Comparison of ENCODE assay signal across 11 cellular contexts in the genomic region with DNA sequence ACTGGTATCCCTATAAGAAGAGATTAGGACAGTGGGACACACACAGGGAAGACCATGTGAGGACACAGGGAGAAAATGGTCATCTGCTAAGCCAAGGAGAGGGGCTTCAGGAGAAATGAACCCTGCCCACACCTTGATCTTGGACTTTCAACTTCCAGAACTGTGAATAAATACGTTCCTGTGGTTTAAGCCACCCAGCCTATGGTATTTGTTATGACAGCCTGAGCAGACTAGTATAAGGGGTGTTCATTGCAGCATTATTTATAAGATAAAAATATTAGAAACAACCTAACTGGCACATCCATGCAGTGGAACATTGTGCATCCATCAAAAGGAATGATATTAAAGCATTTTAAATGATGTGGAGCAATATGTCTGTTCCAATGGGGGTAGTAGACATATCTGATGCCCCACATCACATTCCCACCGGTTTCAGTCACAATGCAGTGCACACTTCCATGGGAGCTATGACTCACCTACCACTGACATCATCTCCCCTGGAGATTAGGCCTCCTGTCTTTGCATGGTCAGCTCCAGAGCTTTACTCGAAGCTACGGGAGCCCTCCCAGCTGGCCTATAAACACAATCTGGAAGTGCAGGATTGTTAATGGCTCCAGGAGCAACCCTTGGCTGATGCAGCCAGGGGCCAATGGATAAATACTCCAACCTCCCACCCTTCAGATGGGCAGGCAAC. TPM values are rescaled to one million over a fixed set of nuclear protein-coding genes. Genes with fewer than 3 reads are reported as not detected.
DNase-seq lines count a peak whose midpoint lies in the region; ATAC-seq and TF ChIP-seq lines count a peak whose summit lies in the region.
"Had no signal": no experiment of that assay in that cellular context is flagged by ENCODE, and none has a peak within 500 bp of the region (broad histone marks: within the 10 kb centered on the region; RNA-seq: fewer than 3 reads in every experiment).

No MANE protein-coding gene starts in this region.

- DNase-seq in IMR-90 (peak; percentile 94), body of pancreas (peak; percentile 10 to 30 (median 22)), kidney tubule cell (ENCODE audit: low spot score) (peak; percentile 87), amygdala (lab: John Stamatoyannopoulos, UW) (no peak), CD14-positive monocyte (ENCODE audit: low spot score) (no peak), GM13977 (ENCODE audit: low spot score) (no peak)
- DNase-seq: DMS153, NCI-H2029 treated with DMSO at 0.1 percent for 48 hours had no signal

- H2AK9ac ChIP-seq in IMR-90 (replicated peaks; ENCODE audit: low read depth, low read length, poor library complexity): no peak overlapping the region

- no TSS peak for BruUV-seq in IMR-90 (replicated peaks; lab: Mats Ljungman, UMichigan)

- peak overlapping the region; percentile 72 for H2BK120ac ChIP-seq in IMR-90 (ENCODE audit: low read depth, low read length)

- peaks cover 8% of the 10 kb centered on the region for H3K4me1 Mint-ChIP-seq in CD14-positive monocyte

- peak overlapping the region in 1 of 2 experiments; percentile 12; a peak in 1 of 4 replicates for H4K8ac ChIP-seq in IMR-90 (ENCODE audit: low read depth in 2 of 2, low read length in 2 of 2)

- H3K4me1 ChIP-seq in BLaER1: peaks cover 38% of the 10 kb centered on the region
- peaks cover 10% of the 10 kb centered on the region for H3K4me1 ChIP-seq in IMR-90 (ENCODE audit: control insufficient read depth, insufficient read depth, low read length)
- no peaks in the 10 kb centered on the region for H3K4me1 ChIP-seq in body of pancreas

- in situ Hi-C loops in IMR-90 (cut with MboI; ENCODE audit: low sequenced_read_pairs) (no loop called here), GM13977 (cut with MboI; ENCODE audit: low pct_unique_long_range_greater_than_20kb, low sequenced_read_pairs, unreplicated experiment) (no loop called here)

- H3K36me3 ChIP-seq in BLaER1: no peaks in the 10 kb centered on the region
- no peaks in the 10 kb centered on the region for H3K36me3 ChIP-seq in IMR-90 (ENCODE audit: control insufficient read depth, insufficient read depth, low read length)
- H3K36me3 ChIP-seq in body of pancreas (replicated peaks in 1 of 2; ENCODE audit: insufficient read depth in 1 of 2, low read depth in 2 of 2): no peaks in the 10 kb centered on the region

- peak overlapping the region; percentile 43 for H2BK5ac ChIP-seq in IMR-90 (ENCODE audit: low read depth, low read length, poor library complexity, severe bottlenecking)

- TF ChIP-seq CTCF in IMR-90 (conservative IDR thresholded peaks at IDR 0.05; ENCODE audit: low read depth, low read length) (no peak), body of pancreas (IDR thresholded peaks at IDR 0.05) (no peak), CD14-positive monocyte (IDR thresholded peaks at IDR 0.05) (no peak), GM13977 (IDR thresholded peaks at IDR 0.05; ENCODE audit: extremely low read depth, insufficient read depth, missing control alignments) (no peak)

- H3K27me3 ChIP-seq in BLaER1 (no peaks in the 10 kb centered on the region), IMR-90 (ENCODE audit: control insufficient read depth, insufficient read depth, low read length) (no peaks in the 10 kb centered on the region), body of pancreas (no peaks in the 10 kb centered on the region)

- intact Hi-C loops in IMR-90 (cut with micrococcal nuclease) (no loop called here), body of pancreas (cut with DNase I) (no loop called here), CD14-positive monocyte (cut with micrococcal nuclease) (no loop called here)

- POLR2A ChIA-PET in IMR-90 (lab: Charles Lee; ENCODE audit: unreplicated experiment): no interaction called here

- dilution Hi-C loops in IMR-90 (cut with HindIII; ENCODE audit: low sequenced_read_pairs, unreplicated experiment): no loop called here

- no CpG with 5 or more reads among the region's 4 CpGs for WGBS in IMR-90 (ENCODE audit: extremely low coverage in 2 of 2, insufficient read length in 1 of 2), 2 experiments
- 43 to 60% methylated on average over 2 to 4 of the region's 4 CpGs for WGBS in body of pancreas, 2 donors

- peaks cover 3% of the 10 kb centered on the region; the same call in 1 of the 2 replicates for H3K9me1 ChIP-seq in IMR-90 (ENCODE audit: insufficient read depth, low read length)

- peak overlapping the region; percentile 77 for H2BK20ac ChIP-seq in IMR-90 (ENCODE audit: low read depth, low read length)

- H3K4ac ChIP-seq in IMR-90 (ENCODE audit: low read depth, low read length): peak overlapping the region; percentile 71

- no peak overlapping the region for H3K4me3 Mint-ChIP-seq in CD14-positive monocyte

- 0 out of 2 replicates have a peak overlapping the region, but pooled peaks have one; percentile 14 for H3K23ac ChIP-seq in IMR-90 (ENCODE audit: low read depth, low read length)

- H2BK15ac ChIP-seq in IMR-90 (ENCODE audit: low read depth, low read length): no peak overlapping the region

- H3K36me3 Mint-ChIP-seq in CD14-positive monocyte: no peaks in the 10 kb centered on the region

- H3K9ac ChIP-seq in BLaER1: no peak overlapping the region
- no peak overlapping the region for H3K9ac ChIP-seq in IMR-90 (ENCODE audit: low read depth, low read length)

- 0 out of 2 replicates have a peak overlapping the region, but pooled peaks have one; percentile 39 for H3K14ac ChIP-seq in IMR-90 (replicated peaks; ENCODE audit: low read depth, low read length)

- peak overlapping the region; percentile 59 for H2AFZ ChIP-seq in IMR-90 (replicated peaks; ENCODE audit: low read length, poor library complexity)

- no peak for TF ChIP-seq RAD21 in IMR-90 (IDR thresholded peaks at IDR 0.05; ENCODE audit: low read length)

- ATAC-seq in IMR-90 (ENCODE audit: low read depth) (peak; percentile 91), body of pancreas (peak; percentile 71), GM21576 (IDR thresholded peaks at IDR 0.05; ENCODE audit: unreplicated experiment) (no peak)
- ATAC-seq: esophagus mucosa had no signal

- peak overlapping the region; percentile 38; the same call in 1 of the 2 replicates for H4K91ac ChIP-seq in IMR-90 (ENCODE audit: insufficient read depth, low read depth, low read length)

- no peak overlapping the region for H3K27ac Mint-ChIP-seq in CD14-positive monocyte

- 0 out of 2 replicates have a peak overlapping the region, but pooled peaks have one; percentile 34 for H4K5ac ChIP-seq in IMR-90 (ENCODE audit: low read depth, low read length)

- CTCF ChIA-PET in IMR-90 (lab: Yijun Ruan, JAX): no interaction called here

- H3K79me1 ChIP-seq in IMR-90 (ENCODE audit: low read depth in 1 of 2, low read length in 2 of 2): no peaks in the 10 kb centered on the region

- H3K9me3 Mint-ChIP-seq in CD14-positive monocyte: peaks cover 1 to 8% (median 3%) of the 10 kb centered on the region in 7 donors

- no peak for TF ChIP-seq POLR2A in IMR-90 (IDR thresholded peaks at IDR 0.05; ENCODE audit: low read depth, low read length)
- TF ChIP-seq POLR2A in body of pancreas (IDR thresholded peaks at IDR 0.05): no peak

- H4K20me1 ChIP-seq in BLaER1 (no peaks in the 10 kb centered on the region), IMR-90 (ENCODE audit: insufficient read depth, low read length) (no peaks in the 10 kb centered on the region)

- H3K4me2 ChIP-seq in BLaER1 (peak overlapping the region; percentile 76), IMR-90 (ENCODE audit: low read depth, low read length) (peak overlapping the region; percentile 39; the same call in 1 of the 2 replicates)

- no peak overlapping the region; the same call in 1 of the 2 replicates for H3K56ac ChIP-seq in IMR-90 (ENCODE audit: extremely low read depth, insufficient read depth, low read length)

- peaks cover 18% of the 10 kb centered on the region for H3K9me3 ChIP-seq in BLaER1
- no peaks in the 10 kb centered on the region for H3K9me3 ChIP-seq in IMR-90 (ENCODE audit: control insufficient read depth, insufficient read depth, low read length)
- H3K9me3 ChIP-seq in body of pancreas: no peaks in the 10 kb centered on the region

- H3K27ac ChIP-seq in BLaER1 (no peak overlapping the region; the same call in 1 of the 2 replicates), IMR-90 (ENCODE audit: insufficient read depth, low read length) (peak overlapping the region; percentile 6; the same call in 1 of the 2 replicates), body of pancreas (no peak overlapping the region)

- H3K18ac ChIP-seq in IMR-90 (ENCODE audit: low read depth, low read length): peak overlapping the region; percentile 50; the same call in 1 of the 2 replicates

- H3K4me3 ChIP-seq in BLaER1: no peak overlapping the region
- H3K4me3 ChIP-seq in IMR-90 (ENCODE audit: insufficient read depth, low read depth, low read length): no peak overlapping the region
- no peak overlapping the region for H3K4me3 ChIP-seq in body of pancreas

- no peak overlapping the region for H2AK5ac ChIP-seq in IMR-90 (ENCODE audit: low read depth, low read length)

- peaks cover 0 to 2% (median under 1%) of the 10 kb centered on the region in 3 donors for H3K27me3 Mint-ChIP-seq in CD14-positive monocyte (ENCODE audit: low read depth in 3 of 3)

TF ChIP-seq in IMR-90, 13 proteins besides CTCF, POLR2A, EP300 and RAD21:
- TF ChIP-seq FOS (IDR thresholded peaks at IDR 0.05; ENCODE audit: low read depth, low read length) (peak; percentile 87), CEBPB (IDR thresholded peaks at IDR 0.05; ENCODE audit: low read depth, low read length) (peak; percentile 56; the same call in 1 of the 2 replicates), NFE2L2 (IDR thresholded peaks at IDR 0.05; ENCODE audit: low read depth, low read length) (no peak), BHLHE40 (IDR thresholded peaks at IDR 0.05; ENCODE audit: low read depth, low read length) (peak; percentile 91)

RNA-seq across cellular contexts. Expression of a gene that starts 38.9 kb away (rescaled TPM):
- 1.4 TPM in 2 replicates for total RNA-seq in IMR-90 (2012; rRNA removed)
- 10.6 and 11.0 TPM in 2 replicates for polyA plus RNA-seq in IMR-90 (2012; rRNA removed)
- polyA plus RNA-seq in IMR-90 (2012; cell fraction: cytosol; rRNA removed): 4.8 and 7.3 TPM in 2 replicates
- polyA plus RNA-seq in IMR-90 (2012; cell fraction: nucleus; rRNA removed; ENCODE audit: low replicate concordance): 34.4 and 43.8 TPM in 2 replicates
- 1 to 10 TPM; 3.4 to 5.6 TPM for total RNA-seq in body of pancreas
- not detected for polyA plus RNA-seq in CD14-positive monocyte

Comparison
In these comparisons a context has a peak if more than half of its experiments do, and no peak if none do; other contexts are left out.
1. DNase-seq: peak in IMR-90 (single experiment), body of pancreas (4 of 4) and kidney tubule cell (single experiment); none in amygdala (0 of 56), CD14-positive monocyte (single experiment) and GM13977 (single experiment).